Comparison of ENCODE assay signal across 19 cellular contexts in the genomic region with DNA sequence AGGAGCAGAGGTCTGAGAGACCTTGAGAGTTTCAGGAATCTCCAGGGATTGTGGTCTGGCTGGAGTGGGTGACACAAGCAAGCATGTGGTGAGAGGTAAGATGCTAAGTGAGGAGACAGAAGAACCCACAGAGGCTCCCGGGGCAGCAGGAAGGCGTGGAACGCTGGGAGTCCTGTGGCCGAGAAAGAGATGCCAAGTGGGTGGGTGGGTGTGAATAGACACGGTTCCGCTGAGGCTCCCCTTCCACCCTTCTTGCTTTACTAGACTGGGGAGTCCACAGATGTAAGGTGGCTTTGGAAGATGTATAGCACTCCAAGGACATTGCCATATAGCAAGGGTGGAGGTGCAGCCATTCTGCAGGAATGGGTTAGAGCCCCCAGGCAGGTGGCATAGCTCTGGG. TPM values are rescaled to one million over a fixed set of nuclear protein-coding genes. Genes with fewer than 3 reads are reported as not detected.
"Had no signal": no experiment of that assay in that cellular context is flagged by ENCODE, and none has a peak within 500 bp of the region (broad histone marks: within the 10 kb centered on the region; RNA-seq: fewer than 3 reads in every experiment).

No MANE protein-coding gene starts in this region.

- H3K4me3 ChIP-seq: ascending aorta, cardiac muscle cell, psoas muscle, thoracic aorta, vagina had no signal

- H3K36me3 ChIP-seq: ascending aorta, cardiac muscle cell, thoracic aorta, vagina had no signal

- H3K27me3 ChIP-seq: ascending aorta, cardiac muscle cell, vagina had no signal

- H2AFZ ChIP-seq: parathyroid adenoma had no signal

- H3K27ac ChIP-seq: ascending aorta, cardiac muscle cell, parathyroid adenoma, psoas muscle, thoracic aorta, vagina had no signal

- H3K4me1 ChIP-seq: ascending aorta, parathyroid adenoma, psoas muscle, vagina had no signal

- ATAC-seq: naive thymus-derived CD8-positive, alpha-beta T cell; psoas muscle had no signal

- H3K9me3 ChIP-seq: ascending aorta, psoas muscle, thoracic aorta, vagina had no signal

- DNase-seq: activated CD4-positive, alpha-beta T cell treated with anti-CD3 and anti-CD28 coated beads for 48 hours; activated CD4-positive, alpha-beta T cell treated with anti-CD3 and anti-CD28 coated beads, Interleukin-2, amount 50 U/mL, for 48 hours; activated CD4-positive, CD25-positive, alpha-beta regulatory T cell; activated gamma-delta T cell; activated naive CD4-positive, alpha-beta T cell treated with anti-CD3 and anti-CD28 coated beads, Interleukin-2, amount 10 ng/mL, durations not matched to agents 7 days and 5 days; activated naive CD8-positive, alpha-beta T cell treated with anti-CD3 and anti-CD28 coated beads, Interleukin-2, amount 10 ng/mL, durations not matched to agents 7 days and 5 days; foreskin fibroblast; naive thymus-derived CD8-positive, alpha-beta T cell; occipital lobe; psoas muscle; trophoblast cell had no signal

- H3K9ac ChIP-seq: parathyroid adenoma had no signal

RNA-seq across cellular contexts. Expression of a gene that starts 4.2 kb away (rescaled TPM):
- polyA plus RNA-seq: cardiac muscle cell; endothelial cell of umbilical vein; esophagus; liver; naive thymus-derived CD8-positive, alpha-beta T cell; psoas muscle had no signal
